10 cellular contexts compared by ENCODE assay signal in genomic region chr15:70466305-70466704, GRCh38.
A peak's percentile ranks its signal among the peaks of the same experiment; 100 is the strongest.
DNase-seq lines count a peak whose midpoint lies in the region; ATAC-seq lines count a peak whose summit lies in the region.
"Had no signal": no experiment of that assay in that cellular context is flagged by ENCODE, and none has a peak within 500 bp of the region (broad histone marks: within the 10 kb centered on the region; RNA-seq: fewer than 3 reads in every experiment).

No MANE protein-coding gene starts in this region.

- no peak for ATAC-seq in left ventricle myocardium superior

- peak; percentile 48 for DNase-seq in NCI-H82 (lab: John Stamatoyannopoulos, UW)
- no peak for DNase-seq in NCI-H82 treated with DMSO at 0.1 percent for 48 hours (lab: John Stamatoyannopoulos, UW; ENCODE audit: unreplicated experiment)
- peak; percentile 6 for DNase-seq in NCI-H1105 (lab: John Stamatoyannopoulos, UW)
- DNase-seq in RPMI8226 = peak; percentile 56
- DNase-seq in retina = peak; percentile 32
- no peak for DNase-seq in AG08395 (ENCODE audit: low spot score)
- no peak for DNase-seq in hypothalamus (lab: John Stamatoyannopoulos, UW)
- no peak for DNase-seq in left ventricle myocardium superior
- DNase-seq: amniotic stem cell; effector CD4-positive, alpha-beta T cell had no signal

- intact Hi-C loops in left ventricle myocardium superior (cut with micrococcal nuclease) = no loop called here

Comparison
In these comparisons a context has a peak if more than half of its experiments do, and no peak if none do; other contexts are left out.
1. DNase-seq: peak in NCI-H82 (single experiment), NCI-H1105 (single experiment), RPMI8226 (single experiment) and retina (single experiment); none in NCI-H82 treated with DMSO at 0.1 percent for 48 hours (single experiment), AG08395 (single experiment), hypothalamus (0 of 51) and left ventricle myocardium superior (single experiment).